11 cellular contexts compared by ENCODE assay signal in the genomic region with DNA sequence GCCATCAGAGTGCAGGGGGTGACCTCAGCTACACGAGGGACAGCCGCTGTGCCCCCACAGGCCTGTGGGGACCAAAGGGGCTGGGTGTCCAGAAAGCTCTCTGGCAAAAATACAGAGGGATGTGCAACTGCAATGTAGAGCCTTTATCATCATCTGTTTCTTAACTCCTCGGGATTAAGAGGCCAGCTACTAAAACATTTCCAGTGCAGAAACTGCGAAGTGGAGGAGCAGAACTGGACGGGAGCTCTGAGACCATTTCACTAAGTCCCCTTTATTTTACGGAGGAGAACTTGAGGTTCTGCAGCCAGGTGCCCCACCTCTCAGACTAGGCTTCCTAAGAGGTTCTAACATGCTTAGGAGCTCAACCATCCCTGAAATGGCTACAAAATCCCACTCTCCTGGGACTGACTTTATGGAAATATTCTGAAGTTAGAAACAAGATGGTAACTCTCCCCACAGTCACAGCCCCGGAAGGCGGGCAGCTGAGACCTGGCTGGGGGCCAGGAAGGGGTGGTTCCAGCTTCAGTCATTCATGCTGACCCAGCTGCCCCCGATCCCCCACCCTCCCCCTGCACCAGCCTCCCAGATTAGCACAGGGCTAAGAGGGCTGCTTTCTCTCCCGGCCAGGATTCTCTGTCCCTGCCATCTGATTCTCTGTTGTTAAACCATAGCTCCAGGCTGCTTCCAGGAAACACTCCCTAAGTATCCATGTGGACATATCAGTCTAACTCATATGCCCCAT. TPM values are rescaled to one million over a fixed set of nuclear protein-coding genes. Genes with fewer than 3 reads are reported as not detected.
DNase-seq lines count a peak whose midpoint lies in the region; ATAC-seq lines count a peak whose summit lies in the region.
"Had no signal": no experiment of that assay in that cellular context is flagged by ENCODE, and none has a peak within 500 bp of the region (broad histone marks: within the 10 kb centered on the region; RNA-seq: fewer than 3 reads in every experiment).

No MANE protein-coding gene starts in this region.

- peaks cover 18% of the 10 kb centered on the region for H3K27me3 Mint-ChIP-seq in activated CD4-positive, alpha-beta memory T cell treated with anti-CD3 and anti-CD28 coated beads, Interleukin-2, amount 10 ng/mL, durations not matched to agents 7 days and 5 days

- H3K9me3 Mint-ChIP-seq in activated CD4-positive, alpha-beta memory T cell treated with anti-CD3 and anti-CD28 coated beads, Interleukin-2, amount 10 ng/mL, durations not matched to agents 7 days and 5 days = no peaks in the 10 kb centered on the region

- POLR2A ChIA-PET in activated CD4-positive, alpha-beta memory T cell treated with anti-CD3 and anti-CD28 coated beads, Interleukin-2, amount 10 ng/mL, durations not matched to agents 7 days and 5 days (lab: Charles Lee) = no interaction called here

- no peaks in the 10 kb centered on the region for H3K27me3 ChIP-seq in muscle layer of colon (ENCODE audit: control insufficient read depth in 1 of 2, insufficient read depth in 2 of 2, low read length in 2 of 2)
- H3K27me3 ChIP-seq: body of pancreas, Peyer's patch had no signal

- no peaks in the 10 kb centered on the region for H3K36me3 Mint-ChIP-seq in activated CD4-positive, alpha-beta memory T cell treated with anti-CD3 and anti-CD28 coated beads, Interleukin-2, amount 10 ng/mL, durations not matched to agents 7 days and 5 days (ENCODE audit: low read depth)

- peak; percentile 24 for DNase-seq in NK-92 treated with Interleukin-12 subunit alpha and Interleukin-12 subunit beta, amount 100 ng/mL, for 24 hours (lab: John Stamatoyannopoulos, UW)
- DNase-seq in NK-92 (lab: John Stamatoyannopoulos, UW; ENCODE audit: unreplicated experiment) (no peak), ecto neural progenitor cell (ENCODE audit: low spot score) (peak; percentile 65), ureter (ENCODE audit: low spot score) (no peak)
- no peak for DNase-seq in activated CD4-positive, alpha-beta memory T cell treated with anti-CD3 and anti-CD28 coated beads, Interleukin-2, amount 10 ng/mL, durations not matched to agents 7 days and 5 days
- DNase-seq: Peyer's patch had no signal

- no peak overlapping the region for H3K4me3 ChIP-seq in muscle layer of colon (ENCODE audit: low read depth in 1 of 2, low read length in 2 of 2)
- H3K4me3 ChIP-seq: body of pancreas, Peyer's patch had no signal

- peaks cover 62% of the 10 kb centered on the region for H3K4me1 ChIP-seq in muscle layer of colon (ENCODE audit: insufficient read depth, low read length)

- H3K4me1 Mint-ChIP-seq in activated CD4-positive, alpha-beta memory T cell treated with anti-CD3 and anti-CD28 coated beads, Interleukin-2, amount 10 ng/mL, durations not matched to agents 7 days and 5 days = no peaks in the 10 kb centered on the region
- H3K4me1 Mint-ChIP-seq: B cell had no signal

- H3K27ac Mint-ChIP-seq in activated CD4-positive, alpha-beta memory T cell treated with anti-CD3 and anti-CD28 coated beads, Interleukin-2, amount 10 ng/mL, durations not matched to agents 7 days and 5 days = no peak overlapping the region
- H3K27ac Mint-ChIP-seq: B cell had no signal

- no peak overlapping the region for H3K9ac ChIP-seq in muscle layer of colon (ENCODE audit: low read length)

- peak overlapping the region; percentile 73 for H3K27ac ChIP-seq in muscle layer of colon (ENCODE audit: low read depth, low read length)
- H3K27ac ChIP-seq: body of pancreas, Peyer's patch had no signal

- ATAC-seq in GM19467 (IDR thresholded peaks at IDR 0.05; ENCODE audit: unreplicated experiment) (no peak), GM21825 (IDR thresholded peaks at IDR 0.05; ENCODE audit: unreplicated experiment) (no peak)
- ATAC-seq: body of pancreas had no signal

- H3K36me3 ChIP-seq in muscle layer of colon (ENCODE audit: insufficient read depth, low read length) = peaks cover 41% of the 10 kb centered on the region

- CTCF ChIA-PET in activated CD4-positive, alpha-beta memory T cell treated with anti-CD3 and anti-CD28 coated beads, Interleukin-2, amount 10 ng/mL, durations not matched to agents 7 days and 5 days (lab: Charles Lee) = interaction anchor here (2.3 to 5.4 kb wide), 2 partner anchors 9 to 132 kb away, joined by 13 to 41 read pairs; no protein-coding TSS in a partner anchor

- H3K4me3 Mint-ChIP-seq in activated CD4-positive, alpha-beta memory T cell treated with anti-CD3 and anti-CD28 coated beads, Interleukin-2, amount 10 ng/mL, durations not matched to agents 7 days and 5 days = no peak overlapping the region
- H3K4me3 Mint-ChIP-seq: B cell had no signal

- no peaks in the 10 kb centered on the region for H3K9me3 ChIP-seq in muscle layer of colon (ENCODE audit: low read length)
- H3K9me3 ChIP-seq: body of pancreas, Peyer's patch had no signal

RNA-seq across cellular contexts. Expression of a gene that starts 40.3 kb away (rescaled TPM):
- total RNA-seq in ureter = 33.6 TPM
- 10 to 100 TPM; 23.3 to 26.3 TPM for total RNA-seq in activated CD4-positive, alpha-beta memory T cell treated with anti-CD3 and anti-CD28 coated beads, Interleukin-2, amount 10 ng/mL, durations not matched to agents 7 days and 5 days

Comparison
In these comparisons a context has a peak if more than half of its experiments do, and no peak if none do; other contexts are left out.
1. DNase-seq: peak in NK-92 treated with Interleukin-12 subunit alpha and Interleukin-12 subunit beta, amount 100 ng/mL, for 24 hours (single experiment) and ecto neural progenitor cell (single experiment); none in NK-92 (single experiment), ureter (single experiment) and activated CD4-positive, alpha-beta memory T cell treated with anti-CD3 and anti-CD28 coated beads, Interleukin-2, amount 10 ng/mL, durations not matched to agents 7 days and 5 days (single experiment).